32 cellular contexts compared by ENCODE assay signal in the genomic region with DNA sequence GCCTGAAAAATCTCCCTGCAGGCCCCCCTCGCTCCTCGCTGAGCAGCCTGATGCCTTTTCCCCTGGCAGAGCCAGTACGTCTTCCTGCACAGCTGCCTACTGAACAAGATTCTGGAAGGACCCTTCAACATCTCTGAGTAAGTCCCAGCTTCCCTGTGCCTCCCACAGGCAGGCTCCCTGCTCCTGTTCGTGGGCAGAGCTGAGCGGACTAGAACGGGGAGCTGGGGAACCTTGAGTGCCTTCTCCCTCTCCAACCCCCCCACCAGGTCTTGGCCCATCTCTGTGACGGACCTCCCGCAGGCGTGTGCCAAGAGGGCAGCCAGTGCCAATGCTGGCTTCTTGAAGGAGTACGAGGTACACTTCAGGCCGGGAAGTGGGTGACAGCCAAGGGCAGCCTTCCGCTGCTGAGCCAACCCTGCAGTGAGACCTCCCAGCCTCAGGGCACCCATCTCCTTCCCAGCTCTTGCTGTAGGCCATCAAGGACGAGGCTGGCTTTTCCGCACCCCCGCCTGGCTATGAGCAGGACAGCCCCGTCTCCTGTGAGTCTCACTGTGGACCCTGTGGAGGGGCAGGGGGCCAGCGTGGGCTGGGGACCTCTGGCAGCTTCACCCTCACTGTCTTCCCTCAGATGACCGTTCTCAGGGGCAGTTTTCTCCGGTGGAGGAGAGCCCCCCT.
"Had no signal": no experiment of that assay in that cellular context is flagged by ENCODE, and none has a peak within 500 bp of the region (broad histone marks: within the 10 kb centered on the region; RNA-seq: fewer than 3 reads in every experiment).

No MANE protein-coding gene starts in this region.

- H3K27ac Mint-ChIP-seq: activated B cell treated with CpG ODN at 0.5 μM for 24 hours; activated CD8-positive, alpha-beta T cell treated with anti-CD3 and anti-CD28 coated beads for 36 hours; activated naive CD8-positive, alpha-beta T cell; activated T-helper 17 cell treated with anti-CD3 and anti-CD28 coated beads, Interleukin-2, amount 50 U/mL, for 72 hours; dendritic cell treated with granulocyte-macrophage colony-stimulating factor and Interleukin-4, amounts not matched to agents 40 ng/mL and 50 ng/mL, for 4 days; endodermal cell; T-helper 17 cell; T-helper 2 cell treated with Interferon-gamma antibody and Interleukin-4, amounts not matched to agents 5 μg/mL and 100 μg/mL, for 36 hours had no signal

- H3K4me3 Mint-ChIP-seq: activated B cell treated with CpG ODN at 0.5 μM for 24 hours; activated CD8-positive, alpha-beta T cell treated with anti-CD3 and anti-CD28 coated beads for 36 hours; activated naive CD8-positive, alpha-beta T cell; activated T-cell treated with anti-CD3 and anti-CD28 coated beads, Interleukin-2, amount 50 U/mL, for 4 hours; activated T-helper 17 cell treated with anti-CD3 and anti-CD28 coated beads, Interleukin-2, amount 50 U/mL, for 72 hours; central memory CD8-positive, alpha-beta T cell; dendritic cell treated with granulocyte-macrophage colony-stimulating factor and Interleukin-4, amounts not matched to agents 40 ng/mL and 50 ng/mL, for 4 days; endodermal cell; T-helper 17 cell; T-helper 2 cell treated with Interferon-gamma antibody and Interleukin-4, amounts not matched to agents 5 μg/mL and 100 μg/mL, for 36 hours had no signal

- H3K27ac ChIP-seq: brain microvascular endothelial cell, coronary artery, dorsolateral prefrontal cortex, WERI-Rb-1 had no signal

- H3K27me3 ChIP-seq: brain microvascular endothelial cell had no signal

- DNase-seq: activated B cell treated with CpG ODN at 0.5 μM for 24 hours; activated CD4-positive, alpha-beta T cell treated with anti-CD3 and anti-CD28 coated beads for 48 hours; activated CD4-positive, alpha-beta T cell treated with anti-CD3 and anti-CD28 coated beads, Interleukin-2, amount 50 U/mL, for 1 hour; activated CD4-positive, alpha-beta T cell treated with anti-CD3 and anti-CD28 coated beads, Interleukin-2, amount 50 U/mL, for 48 hours; activated CD8-positive, alpha-beta memory T cell treated with anti-CD3 and anti-CD28 coated beads for 24 hours; activated CD8-positive, alpha-beta T cell treated with anti-CD3 and anti-CD28 coated beads for 36 hours; activated effector memory CD4-positive, alpha-beta T cell treated with Interleukin-2 at 50 U/mL for 16 hours; activated gamma-delta T cell treated with Interleukin-2 at 50 U/mL for 16 hours; activated naive CD4-positive, alpha-beta T cell treated with anti-CD3 and anti-CD28 coated beads, Interleukin-2, amount 50 U/mL, for 16 hours; activated naive CD4-positive, alpha-beta T cell treated with Interleukin-2 at 50 U/mL for 16 hours; activated T-cell treated with anti-CD3 and anti-CD28 coated beads, Interleukin-2, amount 50 U/mL, for 4 hours; amniotic stem cell; brain microvascular endothelial cell; dorsolateral prefrontal cortex; effector memory CD4-positive, alpha-beta T cell; endodermal cell; foreskin fibroblast; T-helper 1 cell; T-helper 17 cell; T1000; WERI-Rb-1 had no signal

- H3K9me3 Mint-ChIP-seq: dendritic cell treated with granulocyte-macrophage colony-stimulating factor and Interleukin-4, amounts not matched to agents 40 ng/mL and 50 ng/mL, for 4 days; endodermal cell had no signal

- H3K4me3 ChIP-seq: coronary artery, dorsolateral prefrontal cortex had no signal

- ATAC-seq: activated CD4-positive, CD25-positive, alpha-beta regulatory T cell treated with anti-CD3 and anti-CD28 coated beads, Interleukin-2, amount 50 U/mL, for 24 hours; activated CD8-positive, alpha-beta T cell treated with anti-CD3 and anti-CD28 coated beads for 36 hours; activated T-cell treated with anti-CD3 and anti-CD28 coated beads, Interleukin-2, amount 50 U/mL, for 4 hours; activated T-helper 17 cell treated with anti-CD3 and anti-CD28 coated beads, Interleukin-2, amount 50 U/mL, for 72 hours; esophagus mucosa; T-helper 17 cell had no signal

- H3K36me3 ChIP-seq: brain microvascular endothelial cell, WERI-Rb-1 had no signal

- FAIRE-seq: astrocyte, bronchial epithelial cell, frontal cortex had no signal
